Comparison of ENCODE assay signal across 8 cellular contexts in the genomic region with DNA sequence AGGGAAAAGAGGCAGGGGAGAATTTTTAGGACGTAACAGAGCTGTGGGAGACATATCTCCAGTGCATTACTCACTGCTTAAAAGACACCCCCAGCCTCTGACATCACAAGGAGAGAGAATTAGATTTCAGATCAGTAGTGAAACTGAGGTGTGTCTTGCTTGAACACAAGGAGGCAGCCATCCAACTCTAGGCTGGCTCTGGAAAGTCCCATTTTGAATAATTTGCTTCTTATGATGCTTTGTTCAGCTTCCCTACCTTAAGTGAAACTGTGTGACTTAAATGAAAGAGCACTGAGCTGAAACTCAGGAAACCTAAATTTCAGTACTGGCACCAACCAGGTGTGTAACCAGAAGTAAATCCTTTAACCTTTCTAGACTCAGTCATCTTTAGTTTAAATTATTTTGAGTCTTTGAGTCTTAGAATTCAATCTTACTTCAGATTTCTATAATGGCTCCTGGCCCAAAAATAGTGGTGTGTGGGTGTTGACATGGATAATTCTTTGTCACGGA.
A peak's percentile ranks its signal among the peaks of the same experiment; 100 is the strongest.
DNase-seq lines count a peak whose midpoint lies in the region; ATAC-seq lines count a peak whose summit lies in the region.

No MANE protein-coding gene starts in this region.

- ATAC-seq in GM19395 (IDR thresholded peaks at IDR 0.05; ENCODE audit: unreplicated experiment) = peak; percentile 85
- peak; percentile 87 for ATAC-seq in HG03439 (IDR thresholded peaks at IDR 0.05; ENCODE audit: unreplicated experiment)

- DNase-seq in AG08396 (ENCODE audit: low spot score) (peak; percentile 27), glomerular visceral epithelial cell (ENCODE audit: extremely low spot score) (peak; percentile 45), NCI-H526 treated with DMSO at 0.1 percent for 48 hours (lab: John Stamatoyannopoulos, UW) (no peak), C1 segment of cervical spinal cord (lab: John Stamatoyannopoulos, UW) (no peak)
- peak; percentile 56 for DNase-seq in activated CD8-positive, alpha-beta memory T cell treated with anti-CD3 and anti-CD28 coated beads, Interleukin-2, amount 50 U/mL, for 4 hours
- DNase-seq in stimulated activated CD8-positive, alpha-beta memory T cell treated with anti-CD3 and anti-CD28 coated beads, Interleukin-15, amount 100 ng/mL, for 48 hours (ENCODE audit: low read depth in 2 of 2) = peak; percentile 50 to 55

Comparison
In these comparisons a context has a peak if more than half of its experiments do, and no peak if none do; other contexts are left out.
1. DNase-seq: peak in AG08396 (single experiment), activated CD8-positive, alpha-beta memory T cell treated with anti-CD3 and anti-CD28 coated beads, Interleukin-2, amount 50 U/mL, for 4 hours (single experiment), glomerular visceral epithelial cell (single experiment) and stimulated activated CD8-positive, alpha-beta memory T cell treated with anti-CD3 and anti-CD28 coated beads, Interleukin-15, amount 100 ng/mL, for 48 hours (2 of 2); none in NCI-H526 treated with DMSO at 0.1 percent for 48 hours (single experiment) and C1 segment of cervical spinal cord (0 of 14).